Comparison of ENCODE assay signal across 29 cellular contexts in genomic region chr10:132209978-132210530, GRCh38. TPM values are rescaled to one million over a fixed set of nuclear protein-coding genes. Genes with fewer than 3 reads are reported as not detected.
"Had no signal": no experiment of that assay in that cellular context is flagged by ENCODE, and none has a peak within 500 bp of the region (broad histone marks: within the 10 kb centered on the region; RNA-seq: fewer than 3 reads in every experiment).

No MANE protein-coding gene starts in this region.

- ATAC-seq: gastroesophageal sphincter, heart left ventricle, left lobe of liver, natural killer cell, pancreas, T-helper 17 cell had no signal

- H3K4me1 ChIP-seq: ascending aorta, gastroesophageal sphincter, pancreas, prostate gland, tibial nerve had no signal

- H3K4me1 Mint-ChIP-seq: activated CD4-positive, alpha-beta T cell treated with anti-CD3 and anti-CD28 coated beads, Interleukin-2, amount 10 ng/mL, durations not matched to agents 24 days and 14 days; activated naive CD8-positive, alpha-beta T cell treated with anti-CD3 and anti-CD28 coated beads for 36 hours; immature natural killer cell; natural killer cell; T-helper 17 cell had no signal

- H3K36me3 ChIP-seq: ascending aorta, heart left ventricle, pancreas, prostate gland had no signal

- H3K36me3 Mint-ChIP-seq: natural killer cell had no signal

- H3K27me3 Mint-ChIP-seq: activated CD4-positive, alpha-beta memory T cell treated with anti-CD3 and anti-CD28 coated beads for 36 hours; activated naive CD8-positive, alpha-beta T cell treated with anti-CD3 and anti-CD28 coated beads for 36 hours; T-helper 17 cell had no signal

- H3K27me3 ChIP-seq: ascending aorta, gastroesophageal sphincter, heart left ventricle, neutrophil, pancreas, tibial nerve had no signal

- H3K27ac Mint-ChIP-seq: activated CD4-positive, alpha-beta memory T cell treated with anti-CD3 and anti-CD28 coated beads for 36 hours; activated CD4-positive, alpha-beta T cell treated with anti-CD3 and anti-CD28 coated beads, Interleukin-2, amount 10 ng/mL, durations not matched to agents 24 days and 14 days; activated naive CD4-positive, alpha-beta T cell treated with anti-CD3 and anti-CD28 coated beads for 36 hours; activated naive CD8-positive, alpha-beta T cell treated with anti-CD3 and anti-CD28 coated beads for 36 hours; activated T-helper 1 cell treated with anti-CD3 and anti-CD28 coated beads, Interleukin-12 subunit alpha, Interleukin-12 subunit beta, Interleukin-2, Interleukin-4 antibody, amounts not matched to agents 30 ng/mL and 10 ng/mL and 1 ng/mL, durations not matched to agents 14 hours and 24 hours and 36 hours; immature natural killer cell; natural killer cell; T-helper 17 cell had no signal

- H3K4me3 ChIP-seq: ascending aorta, gastroesophageal sphincter, heart left ventricle, lung, pancreas, prostate gland, tibial nerve had no signal

- FAIRE-seq: endothelial cell of umbilical vein, pancreas had no signal

- H3K4me3 Mint-ChIP-seq: activated CD4-positive, alpha-beta memory T cell treated with anti-CD3 and anti-CD28 coated beads for 36 hours; activated CD4-positive, alpha-beta T cell treated with anti-CD3 and anti-CD28 coated beads, Interleukin-2, amount 10 ng/mL, durations not matched to agents 24 days and 14 days; activated naive CD4-positive, alpha-beta T cell treated with anti-CD3 and anti-CD28 coated beads for 36 hours; activated naive CD8-positive, alpha-beta T cell treated with anti-CD3 and anti-CD28 coated beads for 36 hours; activated T-helper 1 cell treated with anti-CD3 and anti-CD28 coated beads, Interleukin-12 subunit alpha, Interleukin-12 subunit beta, Interleukin-2, Interleukin-4 antibody, amounts not matched to agents 30 ng/mL and 10 ng/mL and 1 ng/mL, durations not matched to agents 14 hours and 24 hours and 36 hours; brain; immature natural killer cell; natural killer cell; T-helper 17 cell had no signal

- H3K9me3 ChIP-seq: neutrophil, pancreas, prostate gland had no signal

- H3K9me3 Mint-ChIP-seq: activated CD4-positive, alpha-beta T cell treated with anti-CD3 and anti-CD28 coated beads, Interleukin-2, amount 10 ng/mL, durations not matched to agents 24 days and 14 days; natural killer cell had no signal

- H3K27ac ChIP-seq: ascending aorta, gastroesophageal sphincter, neutrophil, pancreas, prostate gland, tibial nerve had no signal

- DNase-seq: activated CD4-positive, alpha-beta memory T cell treated with anti-CD3 and anti-CD28 coated beads for 36 hours; activated CD4-positive, alpha-beta T cell treated with anti-CD3 and anti-CD28 coated beads, Interleukin-2, amount 10 ng/mL, durations not matched to agents 24 days and 14 days; activated CD4-positive, CD25-positive, alpha-beta regulatory T cell treated with anti-CD3 and anti-CD28 coated beads, Interleukin-2, amount 50 U/mL, for 72 hours; activated CD8-positive, alpha-beta memory T cell treated with anti-CD3 and anti-CD28 coated beads, Interleukin-2, amount 50 U/mL, for 4 hours; activated effector memory CD4-positive, alpha-beta T cell treated with anti-CD3 and anti-CD28 coated beads, Interleukin-2, amount 50 U/mL, for 16 hours; activated naive CD4-positive, alpha-beta T cell treated with anti-CD3 and anti-CD28 coated beads for 36 hours; activated naive CD8-positive, alpha-beta T cell treated with anti-CD3 and anti-CD28 coated beads for 36 hours; activated T-cell treated with anti-CD3 and anti-CD28 coated beads, Interleukin-2, amount 50 U/mL, for 1 hour; caudate nucleus; hypothalamus; immature natural killer cell; mesendoderm; natural killer cell; retina; stimulated activated CD4-positive, alpha-beta T cell treated with anti-CD3 and anti-CD28 coated beads, Interleukin-2, amount 100 ng/mL, for 48 hours; stimulated activated naive CD4-positive, alpha-beta T cell treated with Interleukin-2 at 50 U/mL for 16 hours; T-helper 17 cell had no signal

RNA-seq across cellular contexts. Expression of gene DPYSL4, which starts 23.3 kb away (rescaled TPM):
- total RNA-seq: ascending aorta had no signal
- polyA plus RNA-seq: immature natural killer cell had no signal
